Comparison of ENCODE assay signal across 18 cellular contexts in the genomic region with DNA sequence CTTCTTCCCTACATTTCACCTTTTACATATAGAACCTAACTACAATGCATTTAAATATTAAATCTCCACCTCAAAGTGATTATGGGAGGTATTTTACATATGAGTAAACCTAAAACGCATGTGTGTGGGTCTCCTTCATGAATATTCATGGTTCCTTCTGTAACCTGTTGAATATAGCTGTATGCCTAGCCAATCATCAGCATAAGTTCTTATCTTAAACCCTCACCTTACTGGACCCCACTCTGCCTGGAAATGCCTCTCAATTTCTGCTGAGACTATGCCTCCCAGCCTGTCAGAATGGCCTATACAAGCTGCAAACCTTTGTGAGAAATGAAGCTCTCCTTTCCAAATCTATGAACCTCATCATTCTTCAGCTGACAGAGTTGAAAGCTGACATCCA. TPM values are rescaled to one million over a fixed set of nuclear protein-coding genes. Genes with fewer than 3 reads are reported as not detected.
A peak's percentile ranks its signal among the peaks of the same experiment; 100 is the strongest.
DNase-seq lines count a peak whose midpoint lies in the region; ATAC-seq, FAIRE-seq and TF ChIP-seq lines count a peak whose summit lies in the region.
"Had no signal": no experiment of that assay in that cellular context is flagged by ENCODE, and none has a peak within 500 bp of the region (broad histone marks: within the 10 kb centered on the region; RNA-seq: fewer than 3 reads in every experiment).

No MANE protein-coding gene starts in this region.

- H2AFZ ChIP-seq in H9 (ENCODE audit: low read length) (no peak overlapping the region), K562 (ENCODE audit: low read depth, low read length) (no peak overlapping the region)
- H2AFZ ChIP-seq: GM23248 had no signal

- no peak overlapping the region for H3T11ph ChIP-seq in H9 (ENCODE audit: low read length)

- peaks cover 6% of the 10 kb centered on the region for H3K9me3 Mint-ChIP-seq in activated T-cell treated with anti-CD3 and anti-CD28 coated beads, Interleukin-2, amount 50 U/mL, for 24 hours
- H3K9me3 Mint-ChIP-seq in H9, result peaks cover 14% of the 10 kb centered on the region in 2 experiments
- peaks cover 0 to 8% (median 4%) of the 10 kb centered on the region in 9 donors for H3K9me3 Mint-ChIP-seq in naive thymus-derived CD8-positive, alpha-beta T cell
- H3K9me3 Mint-ChIP-seq: HFFc6 had no signal

- no peaks in the 10 kb centered on the region for H3K23me2 ChIP-seq in H9 (ENCODE audit: insufficient read length, low read depth, low read length, poor library complexity, severe bottlenecking)

- no peaks in the 10 kb centered on the region for H3K27me3 Mint-ChIP-seq in activated T-cell treated with anti-CD3 and anti-CD28 coated beads, Interleukin-2, amount 50 U/mL, for 24 hours
- no peaks in the 10 kb centered on the region; the same call in 1 of the 2 replicates for H3K27me3 Mint-ChIP-seq in H9 (ENCODE audit: low read depth)
- H3K27me3 Mint-ChIP-seq in naive thymus-derived CD8-positive, alpha-beta T cell, result no peaks in the 10 kb centered on the region
- H3K27me3 Mint-ChIP-seq: CD4-positive, CD25-positive, alpha-beta regulatory T cell had no signal

- H3K79me2 ChIP-seq in H9 (ENCODE audit: insufficient read depth, low read length), result 0 out of 2 replicates have a peak, but pooled peaks cover 2% of the 10 kb centered on the region
- H3K79me2 ChIP-seq in K562 (ENCODE audit: control insufficient read depth, insufficient read depth, low read length), result peaks cover 41% of the 10 kb centered on the region; the same call in 2 of the 3 replicates

- no peak overlapping the region for H3K23ac ChIP-seq in H9 (ENCODE audit: insufficient read length, low read depth, low read length)

- H3K18ac ChIP-seq in H9 (ENCODE audit: insufficient read length, low read depth, low read length), result no peak overlapping the region

- peaks cover 4% of the 10 kb centered on the region; the same call in 1 of the 2 replicates for H3K4me1 ChIP-seq in H9 (ENCODE audit: insufficient read depth, low read length)
- peaks cover 9 to 12% of the 10 kb centered on the region in 2 experiments; a peak in 3 of 5 replicates for H3K4me1 ChIP-seq in K562 (replicated peaks in 1 of 2; ENCODE audit: control insufficient read depth in 2 of 2, insufficient read depth in 2 of 2, low read length in 2 of 2)
- H3K4me1 ChIP-seq: BLaER1 treated with 17β-estradiol and CSF1 and Interleukin-3, amounts not matched to agents 10 nM and 100 nM had no signal

- in situ Hi-C loops in K562 (cut with MboI), result no loop called here

- no TSS peak for BruUV-seq in K562 (replicated peaks; lab: Mats Ljungman, UMichigan)

- no peak overlapping the region for H2BK12ac ChIP-seq in H9 (ENCODE audit: insufficient read length, low read depth, low read length)

- H3K4me3 ChIP-seq in K562, result no peak overlapping the region
- H3K4me3 ChIP-seq: BLaER1 treated with 17β-estradiol and CSF1 and Interleukin-3, amounts not matched to agents 10 nM and 100 nM; GM12878; GM23248; HAP-1 had no signal

- peaks cover 9% of the 10 kb centered on the region for H3K9me3 ChIP-seq in H9 (ENCODE audit: control insufficient read depth, low read depth, low read length)
- H3K9me3 ChIP-seq in K562 (replicated peaks; ENCODE audit: control insufficient read depth, insufficient read depth, low read depth, low read length), result peaks cover 6% of the 10 kb centered on the region

- no peaks in the 10 kb centered on the region for H3K27me3 ChIP-seq in H9 (ENCODE audit: insufficient read depth, low read length)
- H3K27me3 ChIP-seq in K562 (ENCODE audit: control insufficient read depth in 2 of 2, insufficient read depth in 2 of 2, low read length in 2 of 2), result no peaks in the 10 kb centered on the region
- H3K27me3 ChIP-seq: BLaER1 treated with 17β-estradiol and CSF1 and Interleukin-3, amounts not matched to agents 10 nM and 100 nM had no signal

- TF ChIP-seq CTCF in H9 (conservative IDR thresholded peaks at IDR 0.05) (no peak), K562 (IDR thresholded peaks at IDR 0.05 in 2 of 3, conservative IDR thresholded peaks at IDR 0.05 in 1 of 3; ENCODE audit: insufficient read depth in 2 of 3, low read depth in 1 of 3, low read length in 3 of 3) (no peak)

- no peak for FAIRE-seq in K562 (lab: Jason Lieb, UNC)
- FAIRE-seq: GM12878, GM18507 had no signal

- H4K20me1 ChIP-seq in H9 (ENCODE audit: control insufficient read depth, insufficient read depth, insufficient read length), result no peaks in the 10 kb centered on the region
- H4K20me1 ChIP-seq in K562 (replicated peaks; ENCODE audit: control insufficient read depth, insufficient read depth, low read length), result no peaks in the 10 kb centered on the region

- H3K27ac ChIP-seq in H9 (ENCODE audit: insufficient read length, low read depth, low read length), result no peak overlapping the region
- H3K27ac ChIP-seq in K562 (ENCODE audit: extremely low read depth, low read depth, low read length), result no peak overlapping the region
- H3K27ac ChIP-seq: BLaER1 treated with 17β-estradiol and CSF1 and Interleukin-3, amounts not matched to agents 10 nM and 100 nM; GM23248 had no signal

- H3K9me1 ChIP-seq in K562 (ENCODE audit: control insufficient read depth, insufficient read depth, low read length), result no peaks in the 10 kb centered on the region

- DNase-seq in activated T-cell treated with anti-CD3 and anti-CD28 coated beads, Interleukin-2, amount 50 U/mL, for 24 hours, result no peak
- no peak for DNase-seq in activated T-cell treated with anti-CD3 and anti-CD28 coated beads, Interleukin-2, amount 50 U/mL, for 48 hours
- DNase-seq in H9 (no peak), K562 (ENCODE audit: extremely low read depth in 1 of 4, low spot score in 3 of 4) (peak in 2 of 4 experiments; percentile 36 to 39), COR-L47 (lab: John Stamatoyannopoulos, UW) (no peak), NCI-H1105 treated with DMSO at 0.1 percent for 48 hours (lab: John Stamatoyannopoulos, UW) (no peak)
- no peak for DNase-seq in naive thymus-derived CD8-positive, alpha-beta T cell
- DNase-seq: ACHN; CD4-positive, CD25-positive, alpha-beta regulatory T cell; DMS79; GM23248; HFFc6; IMR-90 had no signal

- H2BK20ac ChIP-seq in H9 (ENCODE audit: low read depth, low read length, poor library complexity, severe bottlenecking), result no peak overlapping the region

- H2BK120ac ChIP-seq in H9 (ENCODE audit: low read depth, low read length, poor library complexity, severe bottlenecking), result no peak overlapping the region

- WGBS in H9 (ENCODE audit: extremely low coverage, insufficient read length, low lambda C conversion rate), result no CpG with 5 or more reads among the region's 1 CpG
- 38% methylated on average over 1 of the region's 1 CpG for WGBS in K562 (ENCODE audit: insufficient coverage, low coverage, missing lambda C conversion rate)

- TF ChIP-seq POLR2A in K562 (conservative IDR thresholded peaks at IDR 0.05), result no peak

- no peak overlapping the region for H3K14ac ChIP-seq in H9 (ENCODE audit: insufficient read depth, low read length)

- ATAC-seq in K562 (peak; percentile 91), HG03521 (IDR thresholded peaks at IDR 0.05; ENCODE audit: unreplicated experiment) (no peak)
- no peak for ATAC-seq in naive thymus-derived CD8-positive, alpha-beta T cell
- ATAC-seq: GM12878 had no signal

- H2BK15ac ChIP-seq in H9 (ENCODE audit: low read depth, low read length), result no peak overlapping the region

- no peak overlapping the region for H4K5ac ChIP-seq in H9 (ENCODE audit: insufficient read length, low read depth, low read length)

- H3K4ac ChIP-seq in H9 (ENCODE audit: low read depth, low read length), result no peak overlapping the region

- H2AK5ac ChIP-seq in H9 (ENCODE audit: insufficient read length, low read length), result no peak overlapping the region

- TF ChIP-seq EP300 in K562 (IDR thresholded peaks at IDR 0.05; ENCODE audit: low read length), result no peak

- H3K79me1 ChIP-seq in H9 (ENCODE audit: insufficient read depth, low read depth, low read length, poor library complexity, severe bottlenecking), result no peaks in the 10 kb centered on the region

- no peak for TF ChIP-seq RAD21 in K562 (CRISPR knock-in tag; conservative IDR thresholded peaks at IDR 0.05 in 1 of 2, IDR thresholded peaks at IDR 0.05 in 1 of 2)

- POLR2A ChIA-PET in K562 (lab: Yijun Ruan, JAX), result interaction anchor here (0.6 kb wide), 1 partner anchor 12 kb away, joined by 3 read pairs; no protein-coding TSS in a partner anchor
- POLR2A ChIA-PET in naive thymus-derived CD8-positive, alpha-beta T cell (lab: Charles Lee), result interaction anchor here (0.6 kb wide), 1 partner anchor 50 kb away, joined by 6 read pairs; no protein-coding TSS in a partner anchor

- CTCF ChIA-PET in K562 (lab: Yijun Ruan, JAX; ENCODE audit: low intra/inter-chr PET ratio), result no interaction called here

- intact Hi-C loops in K562 (cut with micrococcal nuclease), result no loop called here

- no peak overlapping the region for H4K91ac ChIP-seq in H9 (ENCODE audit: insufficient read length, low read depth, low read length)

- no peak overlapping the region for H3K56ac ChIP-seq in H9 (ENCODE audit: insufficient read length, low read depth, low read length)

- peaks cover 17% of the 10 kb centered on the region for H3K36me3 ChIP-seq in K562 (ENCODE audit: control insufficient read depth, insufficient read depth, low read length)

- no peak overlapping the region for H2BK5ac ChIP-seq in H9 (ENCODE audit: insufficient read length, low read length)

- peaks cover 73% of the 10 kb centered on the region for H3K36me3 Mint-ChIP-seq in activated T-cell treated with anti-CD3 and anti-CD28 coated beads, Interleukin-2, amount 50 U/mL, for 24 hours (ENCODE audit: low read depth)
- H3K36me3 Mint-ChIP-seq in H9 (ENCODE audit: insufficient read depth in 1 of 3, low read depth in 3 of 3), result peaks cover 8 to 17% (median 14%) of the 10 kb centered on the region in 3 experiments
- peaks cover 13 to 70% (median 50%) of the 10 kb centered on the region in 3 donors for H3K36me3 Mint-ChIP-seq in naive thymus-derived CD8-positive, alpha-beta T cell

- no peak overlapping the region for H3K4me3 Mint-ChIP-seq in activated T-cell treated with anti-CD3 and anti-CD28 coated beads, Interleukin-2, amount 50 U/mL, for 24 hours
- peak overlapping the region in 1 of 2 experiments; percentile 26; a peak in 1 of 5 replicates for H3K4me3 Mint-ChIP-seq in H9
- H3K4me3 Mint-ChIP-seq in naive thymus-derived CD8-positive, alpha-beta T cell, result peak overlapping the region in 1 of 10 donors; percentile 6
- H3K4me3 Mint-ChIP-seq: CD4-positive, CD25-positive, alpha-beta regulatory T cell; HFFc6 had no signal

- H4K8ac ChIP-seq in H9 (replicated peaks; ENCODE audit: insufficient read length, low read depth, low read length), result no peak overlapping the region

- no peak overlapping the region for H3K4me2 ChIP-seq in H9 (ENCODE audit: insufficient read depth, insufficient read length, low read length)
- H3K4me2 ChIP-seq in K562 (ENCODE audit: insufficient read depth, low read length), result no peak overlapping the region; the same call in 1 of the 2 replicates
- H3K4me2 ChIP-seq: BLaER1 treated with 17β-estradiol and CSF1 and Interleukin-3, amounts not matched to agents 10 nM and 100 nM had no signal

- H3K27ac Mint-ChIP-seq in activated T-cell treated with anti-CD3 and anti-CD28 coated beads, Interleukin-2, amount 50 U/mL, for 24 hours, result peak overlapping the region; percentile 26
- H3K27ac Mint-ChIP-seq in H9, result peak overlapping the region; percentile 12 to 68 (median 65); a peak in 5 of 7 replicates
- peak overlapping the region in 7 of 10 donors; percentile 1 to 63 (median 27) for H3K27ac Mint-ChIP-seq in naive thymus-derived CD8-positive, alpha-beta T cell
- H3K27ac Mint-ChIP-seq: HFFc6 had no signal

- H3K4me1 Mint-ChIP-seq in activated T-cell treated with anti-CD3 and anti-CD28 coated beads, Interleukin-2, amount 50 U/mL, for 24 hours (ENCODE audit: low read depth), result peaks cover 76% of the 10 kb centered on the region
- H3K4me1 Mint-ChIP-seq in H9, result peaks cover 17 to 32% of the 10 kb centered on the region in 2 experiments
- peaks cover 25 to 52% (median 48%) of the 10 kb centered on the region in 4 donors for H3K4me1 Mint-ChIP-seq in naive thymus-derived CD8-positive, alpha-beta T cell

- no peak overlapping the region for H3K9ac ChIP-seq in H9 (ENCODE audit: extremely low read depth, insufficient read length, low read length)
- H3K9ac ChIP-seq in K562 (ENCODE audit: insufficient read depth in 1 of 2, low read depth in 2 of 2, low read length in 2 of 2), result no peak overlapping the region
- H3K9ac ChIP-seq: BLaER1 treated with 17β-estradiol and CSF1 and Interleukin-3, amounts not matched to agents 10 nM and 100 nM; GM23248 had no signal

RNA-seq across cellular contexts. Expression of gene CEP85L, which starts 21.3 kb away (rescaled TPM):
- total RNA-seq in H9 (2021) (3.8 TPM in 2 replicates), K562 (2014; rRNA removed) (8.3 and 9.3 TPM in 2 replicates), K562 (2014; rRNA removed; fragmentation: Illumina TruSeq; extraction: Trizol) (15.8 and 19.5 TPM in 2 replicates), K562 (2015; rRNA removed; fragmentation: Illumina TruSeq; extraction: Trizol) (11.3 and 11.7 TPM in 2 replicates), K562 (2021) (12.8 and 14.7 TPM in 2 replicates)
- 36.3 and 89.5 TPM in 2 replicates for total RNA-seq in K562 (2011; cell fraction: chromatin; rRNA removed; ENCODE audit: low replicate concordance)
- 14.0 and 19.1 TPM in 2 replicates for total RNA-seq in K562 (2011; cell fraction: nucleolus; rRNA removed)
- 31.7 and 73.3 TPM in 2 replicates for total RNA-seq in K562 (2011; cell fraction: nucleoplasm; rRNA removed)
- polyA plus RNA-seq in K562 (2011; rRNA removed) (8.2 and 13.2 TPM in 2 replicates), K562 (2014; fragmentation: Illumina TruSeq; extraction: Trizol) (6.3 and 7.1 TPM in 2 replicates), K562 (2014; fragmentation: Nextera tagmentation; extraction: Ambion mirVana) (1 to 10 TPM; 4.5 to 7.0 TPM), K562 (2014; rRNA removed) (4.4 and 5.8 TPM in 2 replicates)
- 2.5 and 2.8 TPM in 2 replicates for polyA plus RNA-seq in K562 (2011; cell fraction: cytosol; rRNA removed)
- 20.7 and 21.3 TPM in 2 replicates for polyA plus RNA-seq in K562 (2011; cell fraction: nucleus; rRNA removed)
- polyA plus RNA-seq in K562 (2012), result 4.3 and 5.4 TPM in 2 replicates
- polyA minus RNA-seq in K562 (2011; rRNA and poly(A)+ RNA removed), result 51.7 and 57.9 TPM in 2 replicates
- polyA minus RNA-seq in K562 (2011; cell fraction: cytosol; rRNA and poly(A)+ RNA removed), result 7.0 and 8.7 TPM in 2 replicates
- polyA minus RNA-seq in K562 (2011; cell fraction: nucleus; rRNA and poly(A)+ RNA removed), result 28.1 and 37.8 TPM in 2 replicates
- total RNA-seq in naive thymus-derived CD8-positive, alpha-beta T cell, result 10 to 100 TPM; 70.9 to 73.6 TPM
- 10 to 100 TPM; 31.1 to 50.0 (median 47.5) TPM for polyA plus RNA-seq in naive thymus-derived CD8-positive, alpha-beta T cell
